8 cellular contexts compared by ENCODE assay signal in the genomic region with DNA sequence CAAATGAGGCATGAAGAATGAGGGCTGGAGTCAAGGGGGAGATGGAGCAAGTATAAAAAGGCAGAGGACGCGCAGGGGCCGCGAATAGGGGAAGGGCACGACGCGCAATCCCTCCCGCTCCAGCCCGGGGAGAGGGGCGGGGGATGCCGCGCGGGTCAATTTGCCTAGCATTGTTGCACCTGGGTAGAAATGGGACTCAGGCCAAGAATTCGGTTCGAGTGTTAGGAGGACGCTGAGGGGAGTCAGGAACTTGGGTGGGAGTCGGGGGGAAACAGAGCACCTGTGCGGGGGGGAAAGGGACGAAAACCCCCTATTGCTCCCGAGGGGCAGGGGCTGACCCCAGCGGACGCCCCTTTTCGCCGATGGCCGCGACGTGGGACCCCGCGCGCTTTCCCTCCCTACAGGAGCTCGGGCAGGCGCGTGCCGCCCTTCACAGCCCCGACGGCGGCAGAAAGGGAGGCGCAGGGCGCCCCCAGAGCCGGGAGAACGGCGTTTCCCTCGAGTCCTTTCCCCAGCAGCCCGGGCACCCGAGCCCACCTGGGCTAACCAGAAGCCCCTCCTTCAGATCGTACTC. TPM values are rescaled to one million over a fixed set of nuclear protein-coding genes. Genes with fewer than 3 reads are reported as not detected.
A peak's percentile ranks its signal among the peaks of the same experiment; 100 is the strongest.
DNase-seq lines count a peak whose midpoint lies in the region; ATAC-seq and TF ChIP-seq lines count a peak whose summit lies in the region.

No MANE protein-coding gene starts in this region.

- H3K4me3 Mint-ChIP-seq in Calu3 (ENCODE audit: low read depth, unreplicated experiment) (peak overlapping the region; percentile 94), endodermal cell (peak overlapping the region; percentile 78)

- H3K4me3 ChIP-seq in NB4 (ENCODE audit: low read depth, low read length) (peak overlapping the region; percentile 72), endodermal cell (ENCODE audit: low read length) (peak overlapping the region; percentile 83), thyroid gland (replicated peaks in 1 of 3) (peak overlapping the region; percentile 45 to 75 (median 54))

- peak; percentile 6 for DNase-seq in Calu3
- DNase-seq in NB4 (ENCODE audit: low read depth) = peak; percentile 54
- DNase-seq in endodermal cell = peak; percentile 74
- peak; percentile 21 for DNase-seq in mucosa of gallbladder (ENCODE audit: low spot score)
- DNase-seq in thyroid gland = peak; percentile 49 to 58
- no peak for DNase-seq in KBM-7

- H3K9me3 Mint-ChIP-seq in Calu3 (ENCODE audit: low read depth, unreplicated experiment) (peaks cover 4% of the 10 kb centered on the region), endodermal cell (peaks cover 5% of the 10 kb centered on the region)

- intact Hi-C loops in Calu3 (cut with micrococcal nuclease; ENCODE audit: unreplicated experiment) = loop anchor here (2.0 kb wide), 1 partner anchor 104 kb away; a partner anchor contains a TSS
- intact Hi-C loops in thyroid gland (cut with DNase I) = no loop called here

- H3K36me3 Mint-ChIP-seq in Calu3 (ENCODE audit: insufficient read depth, unreplicated experiment) (peaks cover 19% of the 10 kb centered on the region), endodermal cell (ENCODE audit: low read depth) (peaks cover 6% of the 10 kb centered on the region)

- in situ Hi-C loops in KBM-7 (cut with MboI; ENCODE audit: low pct_unique_long_range_greater_than_20kb, low sequenced_read_pairs) = no loop called here

- no peaks in the 10 kb centered on the region for H3K36me3 ChIP-seq in endodermal cell (ENCODE audit: control insufficient read depth, insufficient read depth, low read length)
- no peaks in the 10 kb centered on the region for H3K36me3 ChIP-seq in thyroid gland

- peaks cover 9% of the 10 kb centered on the region for H3K4me1 Mint-ChIP-seq in Calu3 (ENCODE audit: low read depth, unreplicated experiment)
- peaks cover 4% of the 10 kb centered on the region for H3K4me1 Mint-ChIP-seq in endodermal cell

- H3K4me1 ChIP-seq in endodermal cell (ENCODE audit: control insufficient read depth, insufficient read depth, low read length) = no peaks in the 10 kb centered on the region
- H3K4me1 ChIP-seq in thyroid gland = peaks cover 0 to 6% of the 10 kb centered on the region in 2 donors

- H3K9ac ChIP-seq in endodermal cell (ENCODE audit: extremely low read depth, low read length, poor library complexity, severe bottlenecking) = peak overlapping the region; percentile 54

- H3K27ac ChIP-seq in endodermal cell (ENCODE audit: low read depth, low read length) (peak overlapping the region; percentile 42), thyroid gland (peak overlapping the region; percentile 50 to 79 (median 71))

- CTCF ChIA-PET in Calu3 (lab: Charles Lee) = interaction anchor here (0.8 to 1.8 kb wide), 7 partner anchors 10 to 158 kb away, joined by 3 to 13 read pairs (median 4); a partner anchor contains a TSS

- TF ChIP-seq CTCF in Calu3 (IDR thresholded peaks at IDR 0.05; ENCODE audit: unreplicated experiment) (peak; percentile 15), NB4 (IDR thresholded peaks at IDR 0.05; ENCODE audit: low read depth, low read length) (peak; percentile 11), endodermal cell (conservative IDR thresholded peaks at IDR 0.05) (peak; percentile 24), thyroid gland (IDR thresholded peaks at IDR 0.05) (no peak)

- TF ChIP-seq POLR2A in NB4 (IDR thresholded peaks at IDR 0.05; ENCODE audit: extremely low read depth, insufficient read length) = no peak
- no peak for TF ChIP-seq POLR2A in thyroid gland (IDR thresholded peaks at IDR 0.05)

- H3K27me3 ChIP-seq in endodermal cell (ENCODE audit: control insufficient read depth, insufficient read depth, low read length, poor library complexity, severe bottlenecking) (peaks cover 7% of the 10 kb centered on the region), thyroid gland (no peaks in the 10 kb centered on the region)

- 0 to 2% methylated on average over 20 to 46 of the region's 46 CpGs for WGBS in endodermal cell (ENCODE audit: insufficient coverage in 1 of 2, insufficient read length in 1 of 2), 2 experiments
- WGBS in thyroid gland, 2 donors = 0 to 1% methylated on average over 18 to 20 of the region's 46 CpGs

- ATAC-seq in GM21717 (IDR thresholded peaks at IDR 0.05; ENCODE audit: unreplicated experiment) = peak; percentile 17
- ATAC-seq in activated CD4-positive, CD25-positive, alpha-beta regulatory T cell treated with anti-CD3 and anti-CD28 coated beads, Interleukin-2, amount 50 U/mL, for 24 hours = peak; percentile 5 to 6

- peaks cover 33% of the 10 kb centered on the region for H3K27me3 Mint-ChIP-seq in Calu3 (ENCODE audit: unreplicated experiment)
- peaks cover 4% of the 10 kb centered on the region for H3K27me3 Mint-ChIP-seq in endodermal cell (ENCODE audit: insufficient read depth)

- H3K27ac Mint-ChIP-seq in Calu3 (ENCODE audit: unreplicated experiment) (peak overlapping the region; percentile 91), endodermal cell (peak overlapping the region; percentile 96)

- peaks cover under 1% of the 10 kb centered on the region for H3K9me3 ChIP-seq in endodermal cell (ENCODE audit: control insufficient read depth, low read length)
- H3K9me3 ChIP-seq in thyroid gland = no peaks in the 10 kb centered on the region

- BruUV-seq in Calu3 (replicated peaks; lab: Mats Ljungman, UMichigan) = no TSS peak

RNA-seq across cellular contexts. Expression of a gene that starts 0.4 kb away (rescaled TPM):
- total RNA-seq in Calu3 (2022) (3.6 and 4.0 TPM in 2 replicates), endodermal cell (10 to 100 TPM; 21.2 to 29.6 TPM), mucosa of gallbladder (6.9 TPM), thyroid gland (10 to 100 TPM in 2 of 4 donors, 1 to 10 TPM in 2; 8.6 to 13.2 (median 10.7) TPM)
- 6.8 TPM for polyA plus RNA-seq in endodermal cell (2013, experiment 1 of 2)
- polyA plus RNA-seq in endodermal cell (2013, experiment 2 of 2) = 5.9 TPM

Comparison
In these comparisons a context has a peak if more than half of its experiments do, and no peak if none do; other contexts are left out.
1. CTCF ChIP-seq: peak in Calu3 (single experiment), NB4 (single experiment) and endodermal cell (single experiment); none in thyroid gland (0 of 6).
2. Peak in every context shown above with its lines, with median percentiles within 50 percentile points of each other: H3K4me3 ChIP-seq.